In the genomic region with DNA sequence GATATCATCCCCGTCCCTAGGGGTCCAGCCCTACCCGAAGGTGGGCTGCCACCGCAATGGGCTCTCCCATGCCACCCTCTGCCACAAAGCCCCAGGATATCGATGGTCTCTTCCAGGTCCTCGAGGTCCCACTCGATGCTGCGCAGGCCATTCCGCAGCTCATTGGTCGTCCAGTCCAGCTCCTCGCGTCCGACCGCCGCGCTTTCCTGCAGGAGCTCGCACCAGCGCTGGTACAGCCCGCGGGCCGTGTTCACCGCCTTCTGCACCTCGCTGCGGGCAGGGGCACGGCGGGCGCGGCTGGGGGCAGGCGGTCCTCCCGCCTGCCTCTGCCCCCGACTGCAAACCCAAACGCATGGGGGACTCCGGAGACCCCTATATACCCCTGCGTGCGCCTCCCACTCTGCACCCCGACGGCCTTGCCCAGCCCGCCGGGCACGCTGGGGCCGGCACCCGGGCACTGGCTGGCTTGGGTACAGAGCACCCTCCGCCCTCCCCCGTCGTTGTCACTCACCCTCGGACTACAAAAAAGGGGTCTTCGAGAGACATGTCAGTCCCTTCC, we compare ENCODE assay signal across 8 cellular contexts. TPM values are rescaled to one million over a fixed set of nuclear protein-coding genes. Genes with fewer than 3 reads are reported as not detected.
DNase-seq lines count a peak whose midpoint lies in the region; ATAC-seq and TF ChIP-seq lines count a peak whose summit lies in the region.

No MANE protein-coding gene starts in this region.

- no CpG with 5 or more reads among the region's 46 CpGs for WGBS in neuronal stem cell (ENCODE audit: extremely low coverage in 2 of 2, insufficient read length in 2 of 2, insufficient replicate concordance in 1 of 2), 2 donors

- H3K18ac ChIP-seq in neuronal stem cell (ENCODE audit: low read length), result peak overlapping the region; percentile 96

- H2BK120ac ChIP-seq in neuronal stem cell (ENCODE audit: low read depth, low read length), result no peak overlapping the region

- no peak overlapping the region for H4K91ac ChIP-seq in neuronal stem cell (ENCODE audit: low read depth, low read length, poor library complexity)

- H2AK5ac ChIP-seq in neuronal stem cell (ENCODE audit: low read depth, low read length), result peak overlapping the region; percentile 11

- peak; percentile 58 for DNase-seq in activated CD4-positive, alpha-beta T cell treated with anti-CD3 and anti-CD28 coated beads for 48 hours
- DNase-seq in activated CD4-positive, alpha-beta T cell treated with anti-CD3 and anti-CD28 coated beads for 1 hour, result no peak
- DNase-seq in fibroblast of mammary gland (ENCODE audit: low read depth) (no peak), neuronal stem cell (ENCODE audit: low spot score) (peak; percentile 27), midbrain (lab: John Stamatoyannopoulos, UW) (no peak)

- peak overlapping the region; percentile 94 for H2AFZ ChIP-seq in neuronal stem cell (ENCODE audit: low read length)

- no peaks in the 10 kb centered on the region for H3K27me3 ChIP-seq in neuronal stem cell (ENCODE audit: control insufficient read depth in 3 of 3, insufficient read depth in 3 of 3, low read depth in 1 of 3, low read length in 3 of 3)

- H3K4ac ChIP-seq in neuronal stem cell (ENCODE audit: low read length), result no peak overlapping the region

- no peak overlapping the region for H2BK12ac ChIP-seq in neuronal stem cell (ENCODE audit: low read length)

- TF ChIP-seq CTCF in WI38 (IDR thresholded peaks at IDR 0.05; ENCODE audit: low read depth, low read length) (no peak), fibroblast of mammary gland (conservative IDR thresholded peaks at IDR 0.05; ENCODE audit: control insufficient read depth, insufficient read depth, low read depth, low read length) (no peak)

- peak overlapping the region; percentile 84 for H3K4me2 ChIP-seq in neuronal stem cell (ENCODE audit: insufficient read depth, low read length, poor library complexity, severe bottlenecking)

- no peak overlapping the region for H4K8ac ChIP-seq in neuronal stem cell (ENCODE audit: low read depth, low read length)

- H3K27ac ChIP-seq in KOPT-K1 (ENCODE audit: low read depth, low read length, poor library complexity, severe bottlenecking) (peak overlapping the region; percentile 94), neuronal stem cell (replicated peaks; ENCODE audit: low read length) (no peak overlapping the region)

- peaks cover 2 to 3% of the 10 kb centered on the region in 2 donors for H3K4me1 ChIP-seq in neuronal stem cell (ENCODE audit: control insufficient read depth in 2 of 2, insufficient read depth in 1 of 2, low read depth in 1 of 2, low read length in 2 of 2)

- no peak for ATAC-seq in HG03378 (IDR thresholded peaks at IDR 0.05; ENCODE audit: unreplicated experiment)

- H3K4me3 ChIP-seq in WI38 (ENCODE audit: low read depth, low read length) (peak overlapping the region; percentile 81), fibroblast of mammary gland (ENCODE audit: control insufficient read depth, low read depth, low read length) (peak overlapping the region; percentile 98), neuronal stem cell (ENCODE audit: low read length in 2 of 2) (peak overlapping the region; percentile 69 to 94)

- H3K14ac ChIP-seq in neuronal stem cell (ENCODE audit: low read length), result peak overlapping the region; percentile 75

- H3K9ac ChIP-seq in neuronal stem cell (ENCODE audit: low read depth, low read length, poor library complexity), result peak overlapping the region; percentile 87

- H3K79me1 ChIP-seq in neuronal stem cell (ENCODE audit: low read depth, low read length), result peaks cover 13% of the 10 kb centered on the region

- H3K9me3 ChIP-seq in KOPT-K1 (ENCODE audit: insufficient read depth, low read length, poor library complexity, severe bottlenecking) (no peaks in the 10 kb centered on the region), neuronal stem cell (replicated peaks in 1 of 2; ENCODE audit: control insufficient read depth in 2 of 2, insufficient read depth in 1 of 2, low read depth in 1 of 2, low read length in 2 of 2) (no peaks in the 10 kb centered on the region)

- H2BK15ac ChIP-seq in neuronal stem cell (ENCODE audit: low read length), result no peak overlapping the region

- H2BK5ac ChIP-seq in neuronal stem cell (ENCODE audit: low read length), result peak overlapping the region; percentile 15

- H3K23ac ChIP-seq in neuronal stem cell (ENCODE audit: low read depth, low read length, poor library complexity), result peak overlapping the region; percentile 92

- H3K36me3 ChIP-seq in KOPT-K1 (ENCODE audit: insufficient read depth, low read length) (peaks cover 13% of the 10 kb centered on the region; the same call in 1 of the 2 replicates), neuronal stem cell (replicated peaks in 1 of 2; ENCODE audit: control insufficient read depth in 2 of 2, insufficient read depth in 2 of 2, low read length in 2 of 2) (peaks cover under 1 to 18% of the 10 kb centered on the region in 2 donors)

RNA-seq across cellular contexts. Expression of gene STX10, which starts 0.5 kb away (rescaled TPM):
- polyA plus RNA-seq in neuronal stem cell (2013, experiment 1 of 2), result 35.3 TPM
- 33.1 TPM for polyA plus RNA-seq in neuronal stem cell (2013, experiment 2 of 2)

RNA-seq across cellular contexts. Expression of gene IER2, which starts 0.5 kb away (rescaled TPM):
- polyA plus RNA-seq in neuronal stem cell (2013, experiment 1 of 2), result 64.6 TPM
- 64.5 TPM for polyA plus RNA-seq in neuronal stem cell (2013, experiment 2 of 2)

RNA-seq across cellular contexts. Expression of gene NACC1, which starts 31.6 kb away (rescaled TPM):
- 123 TPM for polyA plus RNA-seq in neuronal stem cell (2013, experiment 1 of 2)
- polyA plus RNA-seq in neuronal stem cell (2013, experiment 2 of 2), result 121 TPM

RNA-seq across cellular contexts. Expression of gene TRMT1, which starts 33.2 kb away (rescaled TPM):
- 22.9 TPM for polyA plus RNA-seq in neuronal stem cell (2013, experiment 1 of 2)
- polyA plus RNA-seq in neuronal stem cell (2013, experiment 2 of 2), result 24.4 TPM

RNA-seq across cellular contexts. Expression of gene LYL1, which starts 47.0 kb away (rescaled TPM):
- polyA plus RNA-seq in neuronal stem cell (2013, experiment 1 of 2), result 1.1 TPM
- 1.1 TPM for polyA plus RNA-seq in neuronal stem cell (2013, experiment 2 of 2)

Comparison
In these comparisons a context has a peak if more than half of its experiments do, and no peak if none do; other contexts are left out.
1. DNase-seq: peak in activated CD4-positive, alpha-beta T cell treated with anti-CD3 and anti-CD28 coated beads for 48 hours (single experiment) and neuronal stem cell (single experiment); none in activated CD4-positive, alpha-beta T cell treated with anti-CD3 and anti-CD28 coated beads for 1 hour (single experiment), fibroblast of mammary gland (single experiment) and midbrain (single experiment).
2. Peak in every context shown above with its lines, with median percentiles within 50 percentile points of each other: H3K4me3 ChIP-seq.